Comparison of ENCODE assay signal across 1 cellular context in genomic region chr22:38110008-38110862, GRCh38.
TF ChIP-seq lines count a peak whose summit lies in the region.

BAIAP2L2 (minus strand) TSS chr22:38110684; CDS start chr22:38110525, 159 bp downstream.

TF ChIP-seq in HepG2, 621 proteins besides CTCF, POLR2A, EP300 and RAD21 (continued from another document and continues in another):
- TF ChIP-seq PAF1 (CRISPR knock-in tag; IDR thresholded peaks at IDR 0.05): no peak
- TF ChIP-seq NFE2L1 (CRISPR knock-in tag; IDR thresholded peaks at IDR 0.05; ENCODE audit: borderline replicate concordance): no peak
- TF ChIP-seq ZSCAN25 (CRISPR knock-in tag; IDR thresholded peaks at IDR 0.05): no peak
- TF ChIP-seq ZNF432 (CRISPR knock-in tag; IDR thresholded peaks at IDR 0.05; ENCODE audit: borderline replicate concordance): no peak
- TF ChIP-seq HDAC2 (CRISPR knock-in tag; IDR thresholded peaks at IDR 0.05): peak; percentile 53; the same call in 1 of the 2 replicates
- no peak for TF ChIP-seq ZNF207 (IDR thresholded peaks at IDR 0.05; ENCODE audit: borderline replicate concordance)
- TF ChIP-seq TBP (CRISPR knock-in tag; IDR thresholded peaks at IDR 0.05): no peak
- no peak for TF ChIP-seq YY1 (IDR thresholded peaks at IDR 0.05; ENCODE audit: insufficient read depth, insufficient replicate concordance, low read depth, low read length)
- 0 out of 2 replicates have a peak, but pooled peaks have one; percentile 39 for TF ChIP-seq NFAT5 (CRISPR knock-in tag; IDR thresholded peaks at IDR 0.05)
- TF ChIP-seq RORA (CRISPR knock-in tag; IDR thresholded peaks at IDR 0.05): no peak
- peak; percentile 75; the same call in 1 of the 2 replicates for TF ChIP-seq PRDM15 (CRISPR knock-in tag; IDR thresholded peaks at IDR 0.05)
- no peak for TF ChIP-seq ZNF816 (CRISPR knock-in tag; IDR thresholded peaks at IDR 0.05; ENCODE audit: borderline replicate concordance)
- no peak for TF ChIP-seq ZNF292 (CRISPR knock-in tag; IDR thresholded peaks at IDR 0.05; ENCODE audit: borderline replicate concordance, low read depth)
- no peak for TF ChIP-seq RELA (CRISPR knock-in tag; IDR thresholded peaks at IDR 0.05)
- no peak for TF ChIP-seq ZNF652 (CRISPR knock-in tag; IDR thresholded peaks at IDR 0.05; ENCODE audit: borderline replicate concordance, low read depth)
- TF ChIP-seq RARA (CRISPR knock-in tag; IDR thresholded peaks at IDR 0.05): peak; percentile 39
- TF ChIP-seq PITX1 (CRISPR knock-in tag; IDR thresholded peaks at IDR 0.05): no peak; the same call in 1 of the 2 replicates
- peak; percentile 5; the same call in 1 of the 2 replicates for TF ChIP-seq FOSL2 (CRISPR knock-in tag; IDR thresholded peaks at IDR 0.05)
- TF ChIP-seq UBTF (CRISPR knock-in tag; IDR thresholded peaks at IDR 0.05): peak; percentile 84; the same call in 1 of the 2 replicates
- no peak for TF ChIP-seq SP2 (CRISPR knock-in tag; IDR thresholded peaks at IDR 0.05)
- TF ChIP-seq PHF21A (CRISPR knock-in tag; IDR thresholded peaks at IDR 0.05): peak; percentile 40; the same call in 1 of the 2 replicates
- no peak for TF ChIP-seq ZNF552 (CRISPR knock-in tag; IDR thresholded peaks at IDR 0.05; ENCODE audit: borderline replicate concordance)
- TF ChIP-seq HDAC6 (IDR thresholded peaks at IDR 0.05; ENCODE audit: low read depth, low read length): no peak
- no peak for TF ChIP-seq MIER3 (CRISPR knock-in tag; IDR thresholded peaks at IDR 0.05; ENCODE audit: borderline replicate concordance)
- peak; percentile 66; the same call in 1 of the 2 replicates for TF ChIP-seq ZBTB25 (CRISPR knock-in tag; IDR thresholded peaks at IDR 0.05)
- TF ChIP-seq FLYWCH1 (CRISPR knock-in tag; IDR thresholded peaks at IDR 0.05): no peak
- 0 out of 2 replicates have a peak, but pooled peaks have one; percentile 57 for TF ChIP-seq MIXL1 (CRISPR knock-in tag; IDR thresholded peaks at IDR 0.05)
- 0 out of 2 replicates have a peak, but pooled peaks have one; percentile 32 for TF ChIP-seq ZHX2 (IDR thresholded peaks at IDR 0.05; ENCODE audit: low read depth)
- TF ChIP-seq ZHX2 (CRISPR knock-in tag; IDR thresholded peaks at IDR 0.05; ENCODE audit: borderline replicate concordance): no peak
- TF ChIP-seq ZNF430 (CRISPR knock-in tag; IDR thresholded peaks at IDR 0.05): no peak
